In the genomic region with DNA sequence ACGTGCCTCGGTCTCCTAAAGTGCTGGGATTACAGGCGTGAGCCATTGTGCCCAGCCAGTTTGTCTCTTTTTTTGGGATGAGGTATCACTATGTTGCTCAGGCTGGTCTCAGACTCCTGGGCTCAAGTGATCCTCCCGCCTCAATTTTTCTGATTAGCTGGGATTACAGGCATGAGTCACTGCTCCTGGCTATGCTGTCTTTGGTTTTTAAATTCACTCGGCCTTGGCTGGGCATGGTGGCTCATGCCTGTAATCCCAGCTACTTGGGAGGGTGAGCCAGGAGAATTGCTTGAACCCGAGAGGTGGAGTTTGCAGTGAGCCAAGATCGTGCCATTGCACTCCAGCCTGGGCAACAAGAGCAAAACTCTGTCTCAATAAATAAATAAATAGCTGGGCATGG, we compare ENCODE assay signal across 3 cellular contexts. TPM values are rescaled to one million over a fixed set of nuclear protein-coding genes. Genes with fewer than 3 reads are reported as not detected.
"Had no signal": no experiment of that assay in that cellular context is flagged by ENCODE, and none has a peak within 500 bp of the region (broad histone marks: within the 10 kb centered on the region; RNA-seq: fewer than 3 reads in every experiment).

No MANE protein-coding gene starts in this region.

RNA-seq across cellular contexts. Expression of gene PRSS8, which starts 8.9 kb away (rescaled TPM):
- total RNA-seq: activated CD4-positive, alpha-beta memory T cell treated with anti-CD3 and anti-CD28 coated beads for 36 hours; activated naive CD4-positive, alpha-beta T cell treated with anti-CD3 and anti-CD28 coated beads, Interleukin-2, amount 50 U/mL, for 72 hours; spleen had no signal
